In the genomic region with DNA sequence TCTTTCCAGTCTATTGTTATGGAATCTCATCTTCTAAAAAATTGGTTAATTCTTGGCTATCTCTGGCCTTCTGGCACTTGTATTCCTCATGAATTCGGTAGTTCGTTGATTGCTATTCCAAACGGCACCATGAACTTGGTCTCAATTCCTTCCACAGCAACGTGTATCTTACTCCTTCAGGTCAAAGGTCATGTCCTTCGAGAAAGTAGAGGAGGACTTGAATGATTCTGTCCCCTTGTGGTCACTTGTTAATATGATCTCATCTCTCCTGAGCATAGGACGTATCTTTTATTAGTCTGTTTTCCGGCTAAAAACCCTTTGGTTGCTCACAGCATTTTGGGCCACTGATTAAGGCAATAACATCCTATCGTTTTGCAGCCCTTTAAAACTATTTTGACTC, we compare ENCODE assay signal across 17 cellular contexts. TPM values are rescaled to one million over a fixed set of nuclear protein-coding genes. Genes with fewer than 3 reads are reported as not detected.
DNase-seq lines count a peak whose midpoint lies in the region; ATAC-seq, FAIRE-seq and TF ChIP-seq lines count a peak whose summit lies in the region.
"Had no signal": no experiment of that assay in that cellular context is flagged by ENCODE, and none has a peak within 500 bp of the region (broad histone marks: within the 10 kb centered on the region; RNA-seq: fewer than 3 reads in every experiment).

No MANE protein-coding gene starts in this region.

- H3K9me3 Mint-ChIP-seq in dendritic cell treated with granulocyte-macrophage colony-stimulating factor and Interleukin-4, amounts not matched to agents 40 ng/mL and 50 ng/mL, for 4 days, result no peaks in the 10 kb centered on the region

- H3K4me1 ChIP-seq in cardiac muscle cell (ENCODE audit: low read depth) (no peaks in the 10 kb centered on the region), right atrium auricular region (peaks cover 0 to 14% of the 10 kb centered on the region in 2 donors), Peyer's patch (peaks cover 0 to 26% (median 0%) of the 10 kb centered on the region in 4 donors), small intestine (ENCODE audit: control insufficient read depth in 2 of 2, insufficient read depth in 1 of 2, low read depth in 1 of 2, low read length in 1 of 2) (peaks cover 0 to 4% of the 10 kb centered on the region in 2 donors)
- H3K4me1 ChIP-seq: foreskin keratinocyte had no signal

- TF ChIP-seq CTCF in cardiac muscle cell (IDR thresholded peaks at IDR 0.05; ENCODE audit: low read depth, low read length) (peak; percentile 8), right atrium auricular region (IDR thresholded peaks at IDR 0.05) (no peak), Peyer's patch (IDR thresholded peaks at IDR 0.05) (peak in 5 of 6 experiments; percentile 7 to 70 (median 60))

- no peaks in the 10 kb centered on the region for H3K27me3 ChIP-seq in cardiac muscle cell
- H3K27me3 ChIP-seq in right atrium auricular region, result no peaks in the 10 kb centered on the region
- no peaks in the 10 kb centered on the region for H3K27me3 ChIP-seq in Peyer's patch
- H3K27me3 ChIP-seq in small intestine (ENCODE audit: control insufficient read depth in 2 of 2, insufficient read depth in 2 of 2, low read length in 2 of 2), result no peaks in the 10 kb centered on the region

- FAIRE-seq in small intestine (lab: Jason Lieb, UNC), result no peak
- FAIRE-seq: D721Med had no signal

- peaks cover 57% of the 10 kb centered on the region for H3K4me1 Mint-ChIP-seq in dendritic cell treated with granulocyte-macrophage colony-stimulating factor and Interleukin-4, amounts not matched to agents 40 ng/mL and 50 ng/mL, for 4 days (ENCODE audit: low read depth)

- H3K4me3 Mint-ChIP-seq in dendritic cell treated with granulocyte-macrophage colony-stimulating factor and Interleukin-4, amounts not matched to agents 40 ng/mL and 50 ng/mL, for 4 days, result no peak overlapping the region
- H3K4me3 Mint-ChIP-seq: memory B cell; stimulated activated naive B cell treated with anti-CD40 and anti-IgM and Interleukin-4, amounts not matched to agents 10 μg/mL and 1 μg/mL and 100 μg/mL, for 72 hours had no signal

- H3K27me3 Mint-ChIP-seq in dendritic cell treated with granulocyte-macrophage colony-stimulating factor and Interleukin-4, amounts not matched to agents 40 ng/mL and 50 ng/mL, for 4 days, result no peaks in the 10 kb centered on the region
- H3K27me3 Mint-ChIP-seq: memory B cell; stimulated activated naive B cell treated with anti-CD40 and anti-IgM and Interleukin-4, amounts not matched to agents 10 μg/mL and 1 μg/mL and 100 μg/mL, for 72 hours had no signal

- H3K27ac ChIP-seq in cardiac muscle cell (no peak overlapping the region), right atrium auricular region (no peak overlapping the region), Peyer's patch (no peak overlapping the region), small intestine (ENCODE audit: low read depth in 1 of 2, low read length in 1 of 2) (no peak overlapping the region)
- H3K27ac ChIP-seq: foreskin keratinocyte, skin epidermis had no signal

- no peak for TF ChIP-seq POLR2A in Peyer's patch (IDR thresholded peaks at IDR 0.05)
- no peak for TF ChIP-seq POLR2A in GM18505 (IDR thresholded peaks at IDR 0.05; ENCODE audit: borderline replicate concordance, extremely low read depth, insufficient read depth, insufficient read length)

- DNase-seq in cardiac muscle cell (ENCODE audit: low read depth in 1 of 2, low spot score in 1 of 2) (no peak), right atrium auricular region (ENCODE audit: low spot score) (no peak), Peyer's patch (no peak), small intestine (peak; percentile 78), DMS79 (lab: John Stamatoyannopoulos, UW) (no peak)
- DNase-seq: activated CD8-positive, alpha-beta memory T cell treated with anti-CD3 and anti-CD28 coated beads for 24 hours; effector CD4-positive, alpha-beta T cell; foreskin keratinocyte; NCI-H187 treated with DMSO at 0.1 percent for 48 hours; SHP77 treated with DMSO at 0.1 percent for 48 hours; stimulated activated naive B cell treated with anti-CD40 and anti-IgM and Interleukin-4, amounts not matched to agents 10 μg/mL and 1 μg/mL and 100 μg/mL, for 72 hours had no signal

- 26 to 52% (median 39%) methylated on average over 8 of the region's 8 CpGs for WGBS in small intestine, 3 donors

- no peaks in the 10 kb centered on the region for H3K36me3 ChIP-seq in cardiac muscle cell
- peaks cover 13% of the 10 kb centered on the region for H3K36me3 ChIP-seq in right atrium auricular region
- H3K36me3 ChIP-seq in Peyer's patch, result peaks cover 0 to 27% (median 0%) of the 10 kb centered on the region in 3 donors
- H3K36me3 ChIP-seq in small intestine (ENCODE audit: control insufficient read depth in 2 of 2, insufficient read depth in 2 of 2, low read length in 2 of 2), result peaks cover 5 to 7% of the 10 kb centered on the region in 2 donors

- H3K36me3 Mint-ChIP-seq in dendritic cell treated with granulocyte-macrophage colony-stimulating factor and Interleukin-4, amounts not matched to agents 40 ng/mL and 50 ng/mL, for 4 days (ENCODE audit: low read depth), result peaks cover 65% of the 10 kb centered on the region
- H3K36me3 Mint-ChIP-seq: memory B cell had no signal

- no peak for ATAC-seq in GM18505 (IDR thresholded peaks at IDR 0.05; ENCODE audit: unreplicated experiment)
- no peak for ATAC-seq in GM21423 (IDR thresholded peaks at IDR 0.05; ENCODE audit: unreplicated experiment)
- ATAC-seq: foreskin keratinocyte; stimulated activated naive B cell treated with anti-CD40 and anti-IgM and Interleukin-4, amounts not matched to agents 10 μg/mL and 1 μg/mL and 100 μg/mL, for 72 hours had no signal

- no peak overlapping the region for H3K4me3 ChIP-seq in cardiac muscle cell
- H3K4me3 ChIP-seq in right atrium auricular region, result no peak overlapping the region
- no peak overlapping the region for H3K4me3 ChIP-seq in Peyer's patch
- no peak overlapping the region for H3K4me3 ChIP-seq in small intestine (ENCODE audit: low read depth in 1 of 2, low read length in 2 of 2)
- H3K4me3 ChIP-seq: skin epidermis had no signal

- intact Hi-C loops in dendritic cell treated with granulocyte-macrophage colony-stimulating factor and Interleukin-4, amounts not matched to agents 40 ng/mL and 50 ng/mL, for 4 days (cut with micrococcal nuclease), result no loop called here

- peak overlapping the region; percentile 65 for H3K27ac Mint-ChIP-seq in dendritic cell treated with granulocyte-macrophage colony-stimulating factor and Interleukin-4, amounts not matched to agents 40 ng/mL and 50 ng/mL, for 4 days
- H3K27ac Mint-ChIP-seq: memory B cell; stimulated activated naive B cell treated with anti-CD40 and anti-IgM and Interleukin-4, amounts not matched to agents 10 μg/mL and 1 μg/mL and 100 μg/mL, for 72 hours had no signal

- H3K9me3 ChIP-seq in cardiac muscle cell (ENCODE audit: low read depth), result no peaks in the 10 kb centered on the region
- H3K9me3 ChIP-seq in right atrium auricular region, result no peaks in the 10 kb centered on the region
- H3K9me3 ChIP-seq in Peyer's patch, result no peaks in the 10 kb centered on the region
- no peaks in the 10 kb centered on the region for H3K9me3 ChIP-seq in small intestine (ENCODE audit: control insufficient read depth, low read depth)

RNA-seq across cellular contexts. Expression of a gene that starts 9.4 kb away (rescaled TPM):
- total RNA-seq in cardiac muscle cell (0.32 TPM in 1 of 2 replicates, not detected in the other), right atrium auricular region (under 1 TPM in 1 of 2 donors, not detected in 1; 0.30 TPM), Peyer's patch (100 to 1,000 TPM in 2 of 4 donors, 10 to 100 TPM in 2; 22.3 to 114 (median 70.1) TPM)
- polyA plus RNA-seq in cardiac muscle cell (not detected in 2 replicates), small intestine (10 to 100 TPM; 19.5 to 61.6 (median 43.6) TPM)
- total RNA-seq: foreskin keratinocyte had no signal

Comparison
In these comparisons a context has a peak if more than half of its experiments do, and no peak if none do; other contexts are left out.
1. CTCF ChIP-seq: peak in cardiac muscle cell (single experiment) and Peyer's patch (5 of 6); none in right atrium auricular region (0 of 2).
2. RNA of a gene that starts 9.4 kb away (total RNA-seq): 22.3 to 114 TPM in Peyer's patch; 0.30 TPM in right atrium auricular region and 0.32 TPM in cardiac muscle cell; every median in the first group is over 10 times any median in the second.